ENCODE assay signal across 1 cellular context in the genomic region with DNA sequence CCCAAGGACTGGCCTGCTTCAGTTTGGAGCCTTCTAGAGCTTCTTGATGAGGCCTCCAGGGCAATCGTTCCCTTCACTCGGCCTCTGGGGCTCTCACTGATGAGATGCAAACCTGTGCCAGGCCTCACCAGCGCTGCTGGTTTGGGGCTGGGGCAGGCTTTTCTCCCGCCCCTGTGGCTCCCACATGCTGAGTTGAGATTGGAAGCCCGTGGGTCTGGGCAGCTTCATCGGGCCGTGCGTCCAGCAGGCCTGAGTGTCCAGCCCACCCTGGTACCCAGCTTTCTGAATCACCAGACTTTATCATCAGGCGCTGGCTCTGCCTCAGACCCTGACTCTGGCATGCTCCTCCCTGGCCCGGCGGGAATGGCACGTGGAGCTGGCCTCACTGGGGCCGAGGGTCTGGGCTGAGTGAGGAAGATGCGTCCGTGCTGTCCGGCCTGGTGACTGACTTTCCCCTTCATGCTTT.
TF ChIP-seq lines count a peak whose summit lies in the region.

No MANE protein-coding gene starts in this region.

TF ChIP-seq in WTC11, 78 proteins besides CTCF, POLR2A, EP300 and RAD21 (continued from another document):
- TF ChIP-seq ZBTB21 (CRISPR knock-in tag; IDR thresholded peaks at IDR 0.05; ENCODE audit: borderline replicate concordance) (no peak), CBFB (CRISPR knock-in tag; IDR thresholded peaks at IDR 0.05; ENCODE audit: low read depth) (no peak)
